In genomic region chr2:152098798-152099654, GRCh38 we compare ENCODE assay signal across 7 cellular contexts. TPM values are rescaled to one million over a fixed set of nuclear protein-coding genes. Genes with fewer than 3 reads are reported as not detected.
DNase-seq lines count a peak whose midpoint lies in the region; ATAC-seq and TF ChIP-seq lines count a peak whose summit lies in the region.

TSS of gene CACNB4 (minus strand) at chr2:152099044.

- no peak within 1 kb of the TSS for H2AK5ac ChIP-seq in H9 (ENCODE audit: insufficient read length, low read length)
- H2AK5ac ChIP-seq in mesenchymal stem cell (ENCODE audit: low read length, severe bottlenecking): no peak within 1 kb of the TSS

- no CpG with 5 or more reads among the region's 65 CpGs for WGBS in H9 (ENCODE audit: extremely low coverage, insufficient read length, low lambda C conversion rate)
- WGBS in mesenchymal stem cell: under 1% methylated on average over 43 of the region's 65 CpGs

- no peak within 1 kb of the TSS for H3T11ph ChIP-seq in H9 (ENCODE audit: low read length)

- H3K14ac ChIP-seq in H9 (ENCODE audit: insufficient read depth, low read length): peak within 1 kb of the TSS; percentile 76; the same call in 1 of the 2 replicates
- H3K14ac ChIP-seq in mesenchymal stem cell (ENCODE audit: low read length in 2 of 2): no peak within 1 kb of the TSS

- no peak within 1 kb of the TSS for H4K5ac ChIP-seq in H9 (ENCODE audit: insufficient read length, low read depth, low read length)

- peak within 1 kb of the TSS; percentile 0 for H3K18ac ChIP-seq in H9 (ENCODE audit: insufficient read length, low read depth, low read length)
- no peak within 1 kb of the TSS for H3K18ac ChIP-seq in mesenchymal stem cell (ENCODE audit: low read depth in 1 of 2, low read length in 2 of 2)

- peaks cover 3% of the 10 kb centered on the region; the same call in 1 of the 2 replicates for H3K4me1 ChIP-seq in H9 (ENCODE audit: insufficient read depth, low read length)
- peaks cover 19% of the 10 kb centered on the region for H3K4me1 ChIP-seq in mesenchymal stem cell (ENCODE audit: control insufficient read depth, insufficient read depth, low read depth, low read length)

- 0 out of 2 replicates have a peak, but pooled peaks have one; percentile 26 for TF ChIP-seq POLR2A in Raji (IDR thresholded peaks at IDR 0.05; ENCODE audit: insufficient read depth, low read depth, low read length)

- no peak for TF ChIP-seq CTCF in H9 (conservative IDR thresholded peaks at IDR 0.05)
- no peak for TF ChIP-seq CTCF in type B pancreatic cell (conservative IDR thresholded peaks at IDR 0.05)

- H2BK120ac ChIP-seq in H9 (ENCODE audit: low read depth, low read length, poor library complexity, severe bottlenecking): no peak within 1 kb of the TSS
- no peak within 1 kb of the TSS for H2BK120ac ChIP-seq in mesenchymal stem cell (ENCODE audit: low read depth, low read length)

- H3K56ac ChIP-seq in H9 (ENCODE audit: insufficient read length, low read depth, low read length): no peak within 1 kb of the TSS

- H2BK5ac ChIP-seq in H9 (ENCODE audit: insufficient read length, low read length): no peak within 1 kb of the TSS
- H2BK5ac ChIP-seq in mesenchymal stem cell (ENCODE audit: low read depth, low read length, poor library complexity, severe bottlenecking): no peak within 1 kb of the TSS

- H3K4me2 ChIP-seq in H9 (ENCODE audit: insufficient read depth, insufficient read length, low read length) (peak within 1 kb of the TSS; percentile 98), mesenchymal stem cell (ENCODE audit: low read length, poor library complexity, severe bottlenecking) (peak within 1 kb of the TSS; percentile 97)

- no peak within 1 kb of the TSS for H3K4ac ChIP-seq in H9 (ENCODE audit: low read depth, low read length)
- no peak within 1 kb of the TSS for H3K4ac ChIP-seq in mesenchymal stem cell (ENCODE audit: low read depth in 1 of 2, low read length in 2 of 2)

- no peaks in the 10 kb centered on the region for H3K9me3 ChIP-seq in H9 (ENCODE audit: control insufficient read depth, low read depth, low read length)
- no peaks in the 10 kb centered on the region for H3K9me3 ChIP-seq in mesenchymal stem cell (ENCODE audit: control insufficient read depth, low read length)

- H3K36me3 Mint-ChIP-seq in H9 (ENCODE audit: insufficient read depth in 1 of 3, low read depth in 3 of 3) (no peaks in the 10 kb centered on the region; a peak in 1 of 7 replicates), type B pancreatic cell (no peaks in the 10 kb centered on the region)

- no peak within 1 kb of the TSS for H4K91ac ChIP-seq in H9 (ENCODE audit: insufficient read length, low read depth, low read length)
- no peak within 1 kb of the TSS for H4K91ac ChIP-seq in mesenchymal stem cell (ENCODE audit: low read length)

- H3K27ac Mint-ChIP-seq in H9: peak within 1 kb of the TSS in 1 of 3 experiments; percentile 42; a peak in 2 of 7 replicates
- H3K27ac Mint-ChIP-seq in type B pancreatic cell: peak within 1 kb of the TSS; percentile 81

- no peaks in the 10 kb centered on the region for H3K79me2 ChIP-seq in H9 (ENCODE audit: insufficient read depth, low read length)

- ATAC-seq in GM21717 (IDR thresholded peaks at IDR 0.05; ENCODE audit: unreplicated experiment): no peak

- H3K4me3 ChIP-seq in mesenchymal stem cell (ENCODE audit: insufficient read depth in 1 of 2, low read depth in 1 of 2, low read length in 2 of 2): peak within 1 kb of the TSS; percentile 69 to 76

- H3K27ac ChIP-seq in H9 (ENCODE audit: insufficient read length, low read depth, low read length) (no peak within 1 kb of the TSS), mesenchymal stem cell (ENCODE audit: low read length, poor library complexity, severe bottlenecking) (no peak within 1 kb of the TSS)

- DNase-seq in GF-D8 (lab: John Stamatoyannopoulos, UW): peak; percentile 30
- peak; percentile 75 for DNase-seq in H9
- DNase-seq in dermis blood vessel endothelial cell: peak; percentile 12
- DNase-seq in mesenchymal stem cell: peak; percentile 23
- DNase-seq in type B pancreatic cell (ENCODE audit: extremely low spot score, unreplicated experiment): no peak

- H3K23ac ChIP-seq in H9 (ENCODE audit: insufficient read length, low read depth, low read length): no peak within 1 kb of the TSS
- peak within 1 kb of the TSS; percentile 50 to 84 for H3K23ac ChIP-seq in mesenchymal stem cell (ENCODE audit: low read length in 2 of 2)

- H2AFZ ChIP-seq in H9 (ENCODE audit: low read length) (peak within 1 kb of the TSS; percentile 3), mesenchymal stem cell (ENCODE audit: low read depth, low read length) (no peak within 1 kb of the TSS)

- H2BK12ac ChIP-seq in H9 (ENCODE audit: insufficient read length, low read depth, low read length) (no peak within 1 kb of the TSS), mesenchymal stem cell (ENCODE audit: low read length in 2 of 2) (no peak within 1 kb of the TSS)

- H4K8ac ChIP-seq in H9 (replicated peaks; ENCODE audit: insufficient read length, low read depth, low read length): no peak within 1 kb of the TSS
- H4K8ac ChIP-seq in mesenchymal stem cell (ENCODE audit: low read length): no peak within 1 kb of the TSS

- H3K79me1 ChIP-seq in H9 (ENCODE audit: insufficient read depth, low read depth, low read length, poor library complexity, severe bottlenecking): no peaks in the 10 kb centered on the region
- no peaks in the 10 kb centered on the region for H3K79me1 ChIP-seq in mesenchymal stem cell (replicated peaks; ENCODE audit: low read length, poor library complexity, severe bottlenecking)

- no peak within 1 kb of the TSS for H2BK15ac ChIP-seq in H9 (ENCODE audit: low read depth, low read length)
- H2BK15ac ChIP-seq in mesenchymal stem cell (ENCODE audit: low read depth, poor library complexity, severe bottlenecking): no peak within 1 kb of the TSS

- H3K4me3 Mint-ChIP-seq in H9: peak within 1 kb of the TSS; percentile 75 to 96
- peak within 1 kb of the TSS; percentile 96 for H3K4me3 Mint-ChIP-seq in type B pancreatic cell

- no peaks in the 10 kb centered on the region for H4K20me1 ChIP-seq in H9 (ENCODE audit: control insufficient read depth, insufficient read depth, insufficient read length)

- H3K23me2 ChIP-seq in H9 (ENCODE audit: insufficient read length, low read depth, low read length, poor library complexity, severe bottlenecking): peaks cover 10% of the 10 kb centered on the region

- H3K4me1 Mint-ChIP-seq in H9 (peaks cover 16% of the 10 kb centered on the region in 2 experiments), type B pancreatic cell (ENCODE audit: unreplicated experiment) (peaks cover 11% of the 10 kb centered on the region)

- H3K27me3 Mint-ChIP-seq in H9 (ENCODE audit: low read depth) (peaks cover 80% of the 10 kb centered on the region), type B pancreatic cell (peaks cover 56% of the 10 kb centered on the region)

- peak within 1 kb of the TSS; percentile 47 for H3K9ac ChIP-seq in H9 (ENCODE audit: extremely low read depth, insufficient read length, low read length)
- peak within 1 kb of the TSS; percentile 76 for H3K9ac ChIP-seq in mesenchymal stem cell (ENCODE audit: low read length)

- H3K36me3 ChIP-seq in mesenchymal stem cell (ENCODE audit: control insufficient read depth in 1 of 2, insufficient read depth in 2 of 2, low read depth in 1 of 2, low read length in 2 of 2): no peaks in the 10 kb centered on the region

- H2BK20ac ChIP-seq in H9 (ENCODE audit: low read depth, low read length, poor library complexity, severe bottlenecking): no peak within 1 kb of the TSS

- H3K9me3 Mint-ChIP-seq in H9 (no peaks in the 10 kb centered on the region; a peak in 1 of 5 replicates), type B pancreatic cell (no peaks in the 10 kb centered on the region)

- H3K27me3 ChIP-seq in H9 (ENCODE audit: insufficient read depth, low read length): peaks cover 28% of the 10 kb centered on the region; the same call in 1 of the 2 replicates
- peaks cover 48 to 53% of the 10 kb centered on the region in 2 experiments for H3K27me3 ChIP-seq in mesenchymal stem cell (ENCODE audit: control insufficient read depth in 1 of 2, insufficient read depth in 1 of 2, low read length in 2 of 2)

RNA-seq across cellular contexts. Expression of gene CACNB4, which starts in this region (rescaled TPM):
- total RNA-seq in H9 (2021) (1.4 and 1.5 TPM in 2 replicates), dermis blood vessel endothelial cell (0.14 and 0.17 TPM in 2 replicates), type B pancreatic cell (ENCODE audit: low replicate concordance) (0.38 and 5.6 TPM in 2 replicates)
- polyA plus RNA-seq in mesenchymal stem cell (2013, experiment 1 of 2): 0.11 TPM
- 0.08 TPM for polyA plus RNA-seq in mesenchymal stem cell (2013, experiment 2 of 2)

Comparison
In these comparisons a context has a peak if more than half of its experiments do, and no peak if none do; other contexts are left out.
1. Peak in DNase-seq in dermis blood vessel endothelial cell; RNA of the gene not detected or under 1 TPM.